16 cellular contexts compared by ENCODE assay signal in the genomic region with DNA sequence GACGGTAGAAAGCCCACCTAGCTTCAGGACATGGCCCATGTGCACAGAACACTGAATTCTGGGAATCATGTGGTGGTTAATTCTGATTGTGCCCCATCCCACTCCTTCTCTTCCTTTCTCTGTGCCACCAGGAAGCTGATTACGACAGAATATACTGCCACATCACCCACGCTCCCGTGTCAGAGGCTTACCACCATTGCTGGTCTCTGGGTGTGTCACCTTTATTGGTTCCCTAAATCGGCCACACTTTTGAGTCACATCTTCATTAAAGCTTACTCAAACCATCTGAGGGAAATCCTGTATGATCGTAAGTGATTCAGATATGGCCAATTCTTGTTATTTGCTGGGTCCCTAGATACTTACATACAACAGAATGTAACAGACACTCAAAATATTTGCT. TPM values are rescaled to one million over a fixed set of nuclear protein-coding genes. Genes with fewer than 3 reads are reported as not detected.
A peak's percentile ranks its signal among the peaks of the same experiment; 100 is the strongest.
DNase-seq lines count a peak whose midpoint lies in the region; ATAC-seq, FAIRE-seq and TF ChIP-seq lines count a peak whose summit lies in the region.
"Had no signal": no experiment of that assay in that cellular context is flagged by ENCODE, and none has a peak within 500 bp of the region (broad histone marks: within the 10 kb centered on the region; RNA-seq: fewer than 3 reads in every experiment).

No MANE protein-coding gene starts in this region.

- RAD21 ChIA-PET in GM12878 (lab: Charles Lee; ENCODE audit: unreplicated experiment) = no interaction called here

- TF ChIP-seq CTCF in GM12878 (IDR thresholded peaks at IDR 0.05 in 2 of 3, conservative IDR thresholded peaks at IDR 0.05 in 1 of 3; ENCODE audit: control insufficient read depth in 2 of 3, extremely low read depth in 1 of 3, insufficient read depth in 1 of 3, low read depth in 3 of 3, low read length in 3 of 3) = no peak

- intact Hi-C loops in activated CD4-positive, alpha-beta T cell treated with anti-CD3 and anti-CD28 coated beads, Interleukin-2, amount 10 ng/mL, durations not matched to agents 24 days and 14 days (cut with micrococcal nuclease) = no loop called here
- intact Hi-C loops in GM12878 (cut with micrococcal nuclease; ENCODE audit: unreplicated experiment) = no loop called here

- H3K4me1 ChIP-seq in GM12878 (ENCODE audit: control insufficient read depth, insufficient read depth, low read length) = no peaks in the 10 kb centered on the region

- H3K27ac ChIP-seq in GM12878 (ENCODE audit: control insufficient read depth, insufficient read depth) = no peak overlapping the region
- H3K27ac ChIP-seq: adrenal gland, hepatocyte, KMS-11, pancreas had no signal

- 53% methylated on average over 6 of the region's 6 CpGs for WGBS in GM12878 (ENCODE audit: insufficient coverage, insufficient replicate concordance, low lambda C conversion rate, missing lambda C conversion rate)

- H2AFZ ChIP-seq in GM12878 (ENCODE audit: control insufficient read depth, low read depth, low read length) = no peak overlapping the region
- H2AFZ ChIP-seq: hepatocyte had no signal

- peak overlapping the region; percentile 53 for H3K4me3 Mint-ChIP-seq in activated CD4-positive, alpha-beta T cell treated with anti-CD3 and anti-CD28 coated beads, Interleukin-2, amount 10 ng/mL, durations not matched to agents 24 days and 14 days

- no peak for DNase-seq in activated CD4-positive, alpha-beta T cell treated with anti-CD3 and anti-CD28 coated beads, Interleukin-2, amount 10 ng/mL, durations not matched to agents 24 days and 14 days
- DNase-seq in activated CD4-positive, alpha-beta T cell treated with anti-CD3 and anti-CD28 coated beads, Interleukin-2, amount 50 U/mL, for 1 hour = no peak
- peak; percentile 51 to 76 for DNase-seq in NOMO-1 (lab: John Stamatoyannopoulos, UW; ENCODE audit: unreplicated experiment in 2 of 2)
- no peak for DNase-seq in GM12878 (ENCODE audit: low read depth, low spot score)
- peak; percentile 35 to 43 for DNase-seq in stimulated activated CD4-positive, alpha-beta T cell treated with anti-CD3 and anti-CD28 coated beads, Interleukin-2, amount 100 ng/mL, for 24 hours
- no peak for DNase-seq in central memory CD4-positive, alpha-beta T cell
- no peak for DNase-seq in hepatic stellate cell (ENCODE audit: low spot score)
- no peak for DNase-seq in amniotic stem cell (lab: John Stamatoyannopoulos, UW)
- DNase-seq: ACHN; adrenal gland; DMS153; effector memory CD4-positive, alpha-beta T cell; pancreas had no signal

- in situ Hi-C loops in GM12878 (cut with MboI) = no loop called here

- no peak for FAIRE-seq in GM12878 (lab: Jason Lieb, UNC)
- FAIRE-seq: pancreas had no signal

- H3K9me3 Mint-ChIP-seq in activated CD4-positive, alpha-beta T cell treated with anti-CD3 and anti-CD28 coated beads, Interleukin-2, amount 10 ng/mL, durations not matched to agents 24 days and 14 days = peaks cover 3% of the 10 kb centered on the region

- 0 out of 2 replicates have a peak overlapping the region, but pooled peaks have one; percentile 5 for H3K4me2 ChIP-seq in GM12878 (ENCODE audit: control insufficient read depth, insufficient read depth)
- H3K4me2 ChIP-seq: hepatocyte, KMS-11 had no signal

- POLR2A ChIA-PET in GM12878 (lab: Charles Lee) = no interaction called here

- H3K27me3 ChIP-seq in GM12878 (replicated peaks in 1 of 2; ENCODE audit: control insufficient read depth in 2 of 2, insufficient read depth in 2 of 2, low read length in 1 of 2) = no peaks in the 10 kb centered on the region
- H3K27me3 ChIP-seq: adrenal gland, hepatocyte, pancreas had no signal

- peak overlapping the region; percentile 65 for H3K27ac Mint-ChIP-seq in activated CD4-positive, alpha-beta T cell treated with anti-CD3 and anti-CD28 coated beads, Interleukin-2, amount 10 ng/mL, durations not matched to agents 24 days and 14 days

- peaks cover 45% of the 10 kb centered on the region for H3K4me1 Mint-ChIP-seq in activated CD4-positive, alpha-beta T cell treated with anti-CD3 and anti-CD28 coated beads, Interleukin-2, amount 10 ng/mL, durations not matched to agents 24 days and 14 days

- H3K36me3 Mint-ChIP-seq in activated CD4-positive, alpha-beta T cell treated with anti-CD3 and anti-CD28 coated beads, Interleukin-2, amount 10 ng/mL, durations not matched to agents 24 days and 14 days (ENCODE audit: low read depth) = peaks cover 61% of the 10 kb centered on the region

- H3K9ac ChIP-seq in GM12878 (ENCODE audit: control insufficient read depth, insufficient read depth, low read length) = no peak overlapping the region
- H3K9ac ChIP-seq: KMS-11 had no signal

- ATAC-seq in GM12878 = peak; percentile 36
- ATAC-seq: pancreas had no signal

- no peak for TF ChIP-seq EP300 in GM12878 (IDR thresholded peaks at IDR 0.05; ENCODE audit: borderline replicate concordance in 1 of 2, control insufficient read depth in 1 of 2, low read depth in 2 of 2, low read length in 2 of 2)

- no peak for TF ChIP-seq POLR2A in GM12878 (IDR thresholded peaks at IDR 0.05; ENCODE audit: low read depth, low read length)

- peaks cover 2% of the 10 kb centered on the region for H3K27me3 Mint-ChIP-seq in activated CD4-positive, alpha-beta T cell treated with anti-CD3 and anti-CD28 coated beads, Interleukin-2, amount 10 ng/mL, durations not matched to agents 24 days and 14 days

- H3K4me3 ChIP-seq in GM12878 = 0 out of 2 replicates have a peak overlapping the region, but pooled peaks have one; percentile 7
- H3K4me3 ChIP-seq: adrenal gland, hepatocyte, lung, pancreas had no signal

- H3K9me3 ChIP-seq in GM12878 (replicated peaks; ENCODE audit: control insufficient read depth, insufficient read depth, low read length) = no peaks in the 10 kb centered on the region
- H3K9me3 ChIP-seq: adrenal gland, pancreas had no signal

- BruUV-seq in GM12878 (replicated peaks; lab: Mats Ljungman, UMichigan) = no TSS peak

- no peak for TF ChIP-seq RAD21 in GM12878 (IDR thresholded peaks at IDR 0.05; ENCODE audit: insufficient read depth, low read depth, low read length)

- CTCF ChIA-PET in GM12878 (lab: Yijun Ruan, JAX) = interaction anchor here (1.1 to 2.7 kb wide), 4 partner anchors 9 to 419 kb away, joined by 3 to 9 read pairs (median 4); no protein-coding TSS in a partner anchor

- H4K20me1 ChIP-seq in GM12878 (ENCODE audit: control insufficient read depth, insufficient read depth) = no peaks in the 10 kb centered on the region

- SMC1A ChIA-PET in GM12878 (lab: Charles Lee; ENCODE audit: uncharacterized antibody, unreplicated experiment) = interaction anchor here (0.8 to 1.4 kb wide), 5 partner anchors 12 to 415 kb away, joined by 3 to 4 read pairs (median 3); no protein-coding TSS in a partner anchor

- peaks cover 4 to 21% of the 10 kb centered on the region in 2 experiments for H3K36me3 ChIP-seq in GM12878 (ENCODE audit: control insufficient read depth in 2 of 2, insufficient read depth in 2 of 2, low read length in 1 of 2)

- H3K79me2 ChIP-seq in GM12878 (ENCODE audit: control insufficient read depth, insufficient read depth, low read length) = peaks cover 42% of the 10 kb centered on the region

RNA-seq across cellular contexts. Expression of gene TRMT6, which starts 3.1 kb away (rescaled TPM):
- 33.6 and 35.5 TPM in 2 replicates for total RNA-seq in activated CD4-positive, alpha-beta T cell treated with anti-CD3 and anti-CD28 coated beads, Interleukin-2, amount 10 ng/mL, durations not matched to agents 24 days and 14 days
- total RNA-seq in GM12878 (2013; cell fraction: nucleolus; rRNA removed) = 6.9 and 8.1 TPM in 2 replicates
- total RNA-seq in GM12878 (2014; rRNA removed) = 22.4 and 23.8 TPM in 2 replicates
- 24.3 and 25.9 TPM in 2 replicates for total RNA-seq in GM12878 (2014; rRNA removed; fragmentation: Illumina TruSeq; extraction: Trizol)
- 22.2 and 22.3 TPM in 2 replicates for total RNA-seq in GM12878 (2021)
- polyA plus RNA-seq in GM12878 (2011; ENCODE audit: low read depth) = 11.5 TPM
- 18.8 and 24.6 TPM in 2 replicates for polyA plus RNA-seq in GM12878 (2011; rRNA removed)
- polyA plus RNA-seq in GM12878 (2011; cell fraction: cytosol; rRNA removed) = 7.4 and 9.7 TPM in 2 replicates
- polyA plus RNA-seq in GM12878 (2011; cell fraction: nucleus; rRNA removed) = 11.3 and 13.6 TPM in 2 replicates
- 11.3 and 16.0 TPM in 2 replicates for polyA plus RNA-seq in GM12878 (2012)
- 35.5 and 38.6 TPM in 2 replicates for polyA plus RNA-seq in GM12878 (2014; fragmentation: Illumina TruSeq; extraction: Trizol)
- polyA plus RNA-seq in GM12878 (2014; fragmentation: Nextera tagmentation; extraction: Ambion mirVana) = 10 to 100 TPM; 18.2 to 21.1 TPM
- 19.6 and 24.1 TPM in 2 replicates for polyA plus RNA-seq in GM12878 (2014; rRNA removed)
- polyA plus RNA-seq in GM12878 (2016; fragmentation: Nextera tagmentation; extraction: Ambion mirVana) = 10 to 100 TPM; 22.8 to 25.3 TPM
- 6.2 and 10.8 TPM in 2 replicates for polyA minus RNA-seq in GM12878 (2011; rRNA and poly(A)+ RNA removed)
- polyA minus RNA-seq in GM12878 (2011; cell fraction: cytosol; rRNA and poly(A)+ RNA removed) = 5.1 TPM in 2 replicates
- 4.2 and 6.4 TPM in 2 replicates for polyA minus RNA-seq in GM12878 (2011; cell fraction: nucleus; rRNA and poly(A)+ RNA removed)

RNA-seq across cellular contexts. Expression of gene MCM8, which starts 3.2 kb away (rescaled TPM):
- 41.0 and 42.2 TPM in 2 replicates for total RNA-seq in activated CD4-positive, alpha-beta T cell treated with anti-CD3 and anti-CD28 coated beads, Interleukin-2, amount 10 ng/mL, durations not matched to agents 24 days and 14 days
- total RNA-seq in GM12878 (2013; cell fraction: nucleolus; rRNA removed) = 30.0 and 30.7 TPM in 2 replicates
- 17.2 and 21.6 TPM in 2 replicates for total RNA-seq in GM12878 (2014; rRNA removed)
- total RNA-seq in GM12878 (2014; rRNA removed; fragmentation: Illumina TruSeq; extraction: Trizol) = 26.6 and 28.2 TPM in 2 replicates
- total RNA-seq in GM12878 (2021) = 14.2 and 16.8 TPM in 2 replicates
- polyA plus RNA-seq in GM12878 (2011; ENCODE audit: low read depth) = 6.5 TPM
- polyA plus RNA-seq in GM12878 (2011; rRNA removed) = 22.3 and 32.2 TPM in 2 replicates
- polyA plus RNA-seq in GM12878 (2011; cell fraction: cytosol; rRNA removed) = 9.2 and 9.6 TPM in 2 replicates
- 14.3 and 17.4 TPM in 2 replicates for polyA plus RNA-seq in GM12878 (2011; cell fraction: nucleus; rRNA removed)
- polyA plus RNA-seq in GM12878 (2012) = 6.9 and 10.5 TPM in 2 replicates
- polyA plus RNA-seq in GM12878 (2014; fragmentation: Illumina TruSeq; extraction: Trizol) = 22.1 and 27.5 TPM in 2 replicates
- polyA plus RNA-seq in GM12878 (2014; fragmentation: Nextera tagmentation; extraction: Ambion mirVana) = 1 to 10 TPM; 3.2 to 5.5 TPM
- 13.8 and 15.3 TPM in 2 replicates for polyA plus RNA-seq in GM12878 (2014; rRNA removed)
- polyA plus RNA-seq in GM12878 (2016; fragmentation: Nextera tagmentation; extraction: Ambion mirVana) = 1 to 10 TPM; 4.9 to 5.0 TPM
- polyA minus RNA-seq in GM12878 (2011; rRNA and poly(A)+ RNA removed) = 14.4 and 18.4 TPM in 2 replicates
- 8.2 and 9.9 TPM in 2 replicates for polyA minus RNA-seq in GM12878 (2011; cell fraction: cytosol; rRNA and poly(A)+ RNA removed)
- polyA minus RNA-seq in GM12878 (2011; cell fraction: nucleus; rRNA and poly(A)+ RNA removed) = 5.4 and 9.6 TPM in 2 replicates

RNA-seq across cellular contexts. Expression of gene CHGB, which starts 36.0 kb away (rescaled TPM):
- 0.24 TPM in 1 of 2 replicates, not detected in the other for total RNA-seq in activated CD4-positive, alpha-beta T cell treated with anti-CD3 and anti-CD28 coated beads, Interleukin-2, amount 10 ng/mL, durations not matched to agents 24 days and 14 days
- total RNA-seq in GM12878 (2013; cell fraction: nucleolus; rRNA removed) = not detected in 2 replicates
- total RNA-seq in GM12878 (2014; rRNA removed) = not detected in 2 replicates
- not detected in 2 replicates for total RNA-seq in GM12878 (2014; rRNA removed; fragmentation: Illumina TruSeq; extraction: Trizol)
- 0.23 TPM in 1 of 2 replicates, not detected in the other for total RNA-seq in GM12878 (2021)
- not detected for polyA plus RNA-seq in GM12878 (2011; ENCODE audit: low read depth)
- polyA plus RNA-seq in GM12878 (2011; rRNA removed) = 0.10 TPM in 1 of 2 replicates, not detected in the other
- not detected in 2 replicates for polyA plus RNA-seq in GM12878 (2011; cell fraction: cytosol; rRNA removed)
- polyA plus RNA-seq in GM12878 (2011; cell fraction: nucleus; rRNA removed) = not detected in 2 replicates
- polyA plus RNA-seq in GM12878 (2012) = not detected in 2 replicates
- 0.06 TPM in 1 of 2 replicates, not detected in the other for polyA plus RNA-seq in GM12878 (2014; fragmentation: Illumina TruSeq; extraction: Trizol)
- polyA plus RNA-seq in GM12878 (2014; fragmentation: Nextera tagmentation; extraction: Ambion mirVana) = not detected
- polyA plus RNA-seq in GM12878 (2014; rRNA removed) = not detected in 2 replicates
- polyA plus RNA-seq in GM12878 (2016; fragmentation: Nextera tagmentation; extraction: Ambion mirVana) = under 1 TPM in 1 of 2 experiments, not detected in 1; 0.16 TPM
- polyA minus RNA-seq in GM12878 (2011; rRNA and poly(A)+ RNA removed) = not detected in 2 replicates
- not detected in 2 replicates for polyA minus RNA-seq in GM12878 (2011; cell fraction: cytosol; rRNA and poly(A)+ RNA removed)
- polyA minus RNA-seq in GM12878 (2011; cell fraction: nucleus; rRNA and poly(A)+ RNA removed) = not detected in 2 replicates

RNA-seq across cellular contexts. Expression of gene CRLS1, which starts 58.6 kb away (rescaled TPM):
- 59.4 and 60.2 TPM in 2 replicates for total RNA-seq in activated CD4-positive, alpha-beta T cell treated with anti-CD3 and anti-CD28 coated beads, Interleukin-2, amount 10 ng/mL, durations not matched to agents 24 days and 14 days
- 68.8 and 70.0 TPM in 2 replicates for total RNA-seq in GM12878 (2013; cell fraction: nucleolus; rRNA removed)
- total RNA-seq in GM12878 (2014; rRNA removed) (49.4 and 59.5 TPM in 2 replicates), GM12878 (2014; rRNA removed; fragmentation: Illumina TruSeq; extraction: Trizol) (40.0 and 41.9 TPM in 2 replicates), GM12878 (2021) (34.1 and 38.4 TPM in 2 replicates)
- 46.1 TPM for polyA plus RNA-seq in GM12878 (2011; ENCODE audit: low read depth)
- polyA plus RNA-seq in GM12878 (2011; rRNA removed) (141 and 157 TPM in 2 replicates), GM12878 (2014; fragmentation: Illumina TruSeq; extraction: Trizol) (37.8 and 44.1 TPM in 2 replicates), GM12878 (2014; fragmentation: Nextera tagmentation; extraction: Ambion mirVana) (10 to 100 TPM; 11.3 to 25.2 TPM), GM12878 (2014; rRNA removed) (41.6 and 45.0 TPM in 2 replicates), GM12878 (2016; fragmentation: Nextera tagmentation; extraction: Ambion mirVana) (10 to 100 TPM; 57.4 to 67.5 TPM)
- 63.6 and 64.7 TPM in 2 replicates for polyA plus RNA-seq in GM12878 (2011; cell fraction: cytosol; rRNA removed)
- 34.7 and 42.5 TPM in 2 replicates for polyA plus RNA-seq in GM12878 (2011; cell fraction: nucleus; rRNA removed)
- 35.3 and 42.8 TPM in 2 replicates for polyA plus RNA-seq in GM12878 (2012)
- polyA minus RNA-seq in GM12878 (2011; rRNA and poly(A)+ RNA removed) = 63.1 and 83.2 TPM in 2 replicates
- 11.5 and 12.8 TPM in 2 replicates for polyA minus RNA-seq in GM12878 (2011; cell fraction: cytosol; rRNA and poly(A)+ RNA removed)
- polyA minus RNA-seq in GM12878 (2011; cell fraction: nucleus; rRNA and poly(A)+ RNA removed) = 9.2 and 10.3 TPM in 2 replicates

Comparison
In these comparisons a context has a peak if more than half of its experiments do, and no peak if none do; other contexts are left out.
1. DNase-seq: peak in NOMO-1 (2 of 2) and stimulated activated CD4-positive, alpha-beta T cell treated with anti-CD3 and anti-CD28 coated beads, Interleukin-2, amount 100 ng/mL, for 24 hours (2 of 2); none in activated CD4-positive, alpha-beta T cell treated with anti-CD3 and anti-CD28 coated beads, Interleukin-2, amount 10 ng/mL, durations not matched to agents 24 days and 14 days (single experiment), activated CD4-positive, alpha-beta T cell treated with anti-CD3 and anti-CD28 coated beads, Interleukin-2, amount 50 U/mL, for 1 hour (single experiment), GM12878 (single experiment), central memory CD4-positive, alpha-beta T cell (single experiment), hepatic stellate cell (single experiment) and amniotic stem cell (single experiment).